ENCODE assay signal across 14 cellular contexts in genomic region chr4:98566491-98567008, GRCh38.
A peak's percentile ranks its signal among the peaks of the same experiment; 100 is the strongest.
DNase-seq lines count a peak whose midpoint lies in the region; ATAC-seq, FAIRE-seq and TF ChIP-seq lines count a peak whose summit lies in the region.
"Had no signal": no experiment of that assay in that cellular context is flagged by ENCODE, and none has a peak within 500 bp of the region (broad histone marks: within the 10 kb centered on the region; RNA-seq: fewer than 3 reads in every experiment).

No MANE protein-coding gene starts in this region.

- H3K4me1 Mint-ChIP-seq in Caco-2 (ENCODE audit: low read depth, unreplicated experiment), result no peaks in the 10 kb centered on the region
- peaks cover 11 to 46% of the 10 kb centered on the region in 2 donors for H3K4me1 Mint-ChIP-seq in effector memory CD8-positive, alpha-beta T cell (ENCODE audit: low read depth in 2 of 2)

- H3K4me3 Mint-ChIP-seq in Caco-2 (ENCODE audit: unreplicated experiment), result no peak overlapping the region
- no peak overlapping the region for H3K4me3 Mint-ChIP-seq in effector memory CD8-positive, alpha-beta T cell
- H3K4me3 Mint-ChIP-seq: T-cell had no signal

- peaks cover 6% of the 10 kb centered on the region for H3K36me3 Mint-ChIP-seq in Caco-2 (ENCODE audit: insufficient read depth, unreplicated experiment)
- H3K36me3 Mint-ChIP-seq in effector memory CD8-positive, alpha-beta T cell (ENCODE audit: insufficient read depth), result no peaks in the 10 kb centered on the region

- intact Hi-C loops in Caco-2 (cut with micrococcal nuclease; ENCODE audit: unreplicated experiment), result no loop called here

- BruUV-seq in Caco-2 (replicated peaks; lab: Mats Ljungman, UMichigan), result no TSS peak

- CTCF ChIA-PET in Caco-2 (lab: Charles Lee), result no interaction called here

- ATAC-seq in effector memory CD8-positive, alpha-beta T cell (replicated peaks), result no peak
- ATAC-seq: A549, T-cell had no signal

- H3K27me3 Mint-ChIP-seq in Caco-2 (ENCODE audit: insufficient read depth, unreplicated experiment), result no peaks in the 10 kb centered on the region
- H3K27me3 Mint-ChIP-seq in effector memory CD8-positive, alpha-beta T cell, result no peaks in the 10 kb centered on the region
- H3K27me3 Mint-ChIP-seq: T-cell had no signal

- H3K36me3 ChIP-seq in stomach smooth muscle (ENCODE audit: control insufficient read depth in 2 of 2, insufficient read depth in 2 of 2, low read length in 2 of 2), result no peaks in the 10 kb centered on the region
- H3K36me3 ChIP-seq in Caco-2 (ENCODE audit: control insufficient read depth, insufficient read depth, low read length), result no peaks in the 10 kb centered on the region; the same call in 1 of the 2 replicates
- H3K36me3 ChIP-seq: suprapubic skin had no signal

- no peak for FAIRE-seq in H54 (lab: Jason Lieb, UNC)
- FAIRE-seq: A549 had no signal

- H3K4me1 ChIP-seq in stomach smooth muscle (ENCODE audit: control insufficient read depth, insufficient read depth, low read length) (peaks cover 15% of the 10 kb centered on the region), Caco-2 (no peaks in the 10 kb centered on the region)
- H3K4me1 ChIP-seq: A549 had no signal

- no peak for TF ChIP-seq CTCF in Caco-2 (IDR thresholded peaks at IDR 0.05; ENCODE audit: insufficient read depth in 1 of 2, low read depth in 1 of 2, low read length in 1 of 2, severe bottlenecking in 1 of 2, unreplicated experiment in 1 of 2)

- H3K27ac ChIP-seq in angular gyrus (ENCODE audit: low read depth, low read length), result peak overlapping the region; percentile 89
- H3K27ac ChIP-seq in layer of hippocampus (ENCODE audit: low read depth, low read length), result peak overlapping the region; percentile 92
- H3K27ac ChIP-seq in stomach smooth muscle (ENCODE audit: low read length), result peak overlapping the region; percentile 58
- H3K27ac ChIP-seq: A549, suprapubic skin had no signal

- H3K4me3 ChIP-seq in stomach smooth muscle (ENCODE audit: low read length in 2 of 2) (peak overlapping the region in 1 of 2 donors; percentile 22), Caco-2 (ENCODE audit: low read depth, low read length) (no peak overlapping the region)
- H3K4me3 ChIP-seq: A549, lung, suprapubic skin had no signal

- no peak overlapping the region for H3K27ac Mint-ChIP-seq in Caco-2 (ENCODE audit: unreplicated experiment)
- H3K27ac Mint-ChIP-seq in effector memory CD8-positive, alpha-beta T cell, result peak overlapping the region in 1 of 2 donors; percentile 28
- H3K27ac Mint-ChIP-seq: T-cell had no signal

- DNase-seq in NCI-H2227 (lab: John Stamatoyannopoulos, UW; ENCODE audit: unreplicated experiment) (peak; percentile 32), NCI-H2227 treated with DMSO at 0.1 percent for 48 hours (lab: John Stamatoyannopoulos, UW) (no peak), H54 (ENCODE audit: insufficient read length, low spot score) (no peak), Caco-2 (no peak)
- no peak for DNase-seq in effector memory CD8-positive, alpha-beta T cell
- DNase-seq: activated CD8-positive, alpha-beta memory T cell treated with anti-CD3 and anti-CD28 coated beads for 24 hours; GF-D8; T-cell had no signal

- TF ChIP-seq POLR2A in H54 (IDR thresholded peaks at IDR 0.05; ENCODE audit: low read depth, low read length), result no peak

- H3K9ac ChIP-seq in stomach smooth muscle (ENCODE audit: low read length in 2 of 2), result peak overlapping the region in 1 of 2 donors; percentile 29

- POLR2A ChIA-PET in Caco-2 (lab: Charles Lee), result no interaction called here

- H3K9me3 ChIP-seq in stomach smooth muscle (ENCODE audit: control insufficient read depth in 2 of 2, low read length in 2 of 2) (no peaks in the 10 kb centered on the region), Caco-2 (no peaks in the 10 kb centered on the region)
- H3K9me3 ChIP-seq: A549, suprapubic skin had no signal

- no peaks in the 10 kb centered on the region for H3K9me3 Mint-ChIP-seq in Caco-2 (ENCODE audit: unreplicated experiment)
- no peaks in the 10 kb centered on the region for H3K9me3 Mint-ChIP-seq in effector memory CD8-positive, alpha-beta T cell
- H3K9me3 Mint-ChIP-seq: T-cell had no signal

- no peaks in the 10 kb centered on the region for H3K27me3 ChIP-seq in layer of hippocampus (ENCODE audit: control insufficient read depth, insufficient read depth, low read length)
- no peaks in the 10 kb centered on the region for H3K27me3 ChIP-seq in stomach smooth muscle (ENCODE audit: control insufficient read depth in 1 of 2, insufficient read depth in 2 of 2, low read length in 2 of 2)
- no peaks in the 10 kb centered on the region for H3K27me3 ChIP-seq in Caco-2 (replicated peaks; ENCODE audit: control insufficient read depth, insufficient read depth, low read length)
- H3K27me3 ChIP-seq: suprapubic skin had no signal
